28 cellular contexts compared by ENCODE assay signal in genomic region chr19:11248852-11249251, GRCh38. TPM values are rescaled to one million over a fixed set of nuclear protein-coding genes. Genes with fewer than 3 reads are reported as not detected.
A peak's percentile ranks its signal among the peaks of the same experiment; 100 is the strongest.
DNase-seq lines count a peak whose midpoint lies in the region; ATAC-seq, FAIRE-seq and TF ChIP-seq lines count a peak whose summit lies in the region.
"Had no signal": no experiment of that assay in that cellular context is flagged by ENCODE, and none has a peak within 500 bp of the region (broad histone marks: within the 10 kb centered on the region; RNA-seq: fewer than 3 reads in every experiment).

No MANE protein-coding gene starts in this region.

- H3K9me1 ChIP-seq in K562 (ENCODE audit: control insufficient read depth, insufficient read depth, low read length), result no peaks in the 10 kb centered on the region

- POLR2A ChIA-PET in K562 (lab: Yijun Ruan, JAX), result interaction anchor here (0.5 kb wide), 1 partner anchor 1651 kb away, joined by 3 read pairs; no protein-coding TSS in a partner anchor

- H4K20me1 ChIP-seq in K562 (replicated peaks; ENCODE audit: control insufficient read depth, insufficient read depth, low read length), result no peaks in the 10 kb centered on the region
- H4K20me1 ChIP-seq in osteoblast (ENCODE audit: insufficient read depth, low read length), result no peaks in the 10 kb centered on the region

- CTCF ChIA-PET in K562 (lab: Yijun Ruan, JAX; ENCODE audit: low intra/inter-chr PET ratio), result no interaction called here

- ATAC-seq in heart right ventricle, result no peak
- ATAC-seq in K562, result no peak
- ATAC-seq in GM18868 (IDR thresholded peaks at IDR 0.05; ENCODE audit: unreplicated experiment), result no peak
- ATAC-seq in HG02588 (IDR thresholded peaks at IDR 0.05; ENCODE audit: unreplicated experiment), result no peak
- ATAC-seq: A549 had no signal

- TF ChIP-seq RAD21 in K562 (CRISPR knock-in tag; conservative IDR thresholded peaks at IDR 0.05 in 1 of 2, IDR thresholded peaks at IDR 0.05 in 1 of 2), result no peak

- peaks cover 31 to 77% (median 51%) of the 10 kb centered on the region in 9 donors for H3K4me1 ChIP-seq in heart right ventricle
- peaks cover 0 to 5% of the 10 kb centered on the region in 2 experiments; a peak in 1 of 5 replicates for H3K4me1 ChIP-seq in K562 (replicated peaks in 1 of 2; ENCODE audit: control insufficient read depth in 2 of 2, insufficient read depth in 2 of 2, low read length in 2 of 2)
- H3K4me1 ChIP-seq in osteoblast (ENCODE audit: insufficient read depth, low read length), result peaks cover 4% of the 10 kb centered on the region
- H3K4me1 ChIP-seq: A549; BE2C; BLaER1 treated with 17β-estradiol and CSF1 and Interleukin-3, amounts not matched to agents 10 nM and 100 nM had no signal

- no peak for FAIRE-seq in K562 (lab: Jason Lieb, UNC)
- FAIRE-seq: A549, D721Med, GM12891, GM18507, H1 had no signal

- no peak for TF ChIP-seq EP300 in K562 (IDR thresholded peaks at IDR 0.05; ENCODE audit: low read length)

- TF ChIP-seq POLR2A in K562 (conservative IDR thresholded peaks at IDR 0.05), result no peak

- no peak overlapping the region for H3K4me3 ChIP-seq in heart right ventricle
- no peak overlapping the region for H3K4me3 ChIP-seq in K562
- no peak overlapping the region for H3K4me3 ChIP-seq in osteoblast (ENCODE audit: insufficient read depth, low read length)
- H3K4me3 ChIP-seq: A549; BLaER1 treated with 17β-estradiol and CSF1 and Interleukin-3, amounts not matched to agents 10 nM and 100 nM; GM23248 had no signal

- WGBS in heart right ventricle, 2 donors, result 95 to 97% methylated on average over 2 of the region's 2 CpGs
- 79% methylated on average over 2 of the region's 2 CpGs for WGBS in K562 (ENCODE audit: insufficient coverage, low coverage, missing lambda C conversion rate)

- H2AFZ ChIP-seq in K562 (ENCODE audit: low read depth, low read length) (no peak overlapping the region), osteoblast (ENCODE audit: low read length) (no peak overlapping the region)
- H2AFZ ChIP-seq: GM23248 had no signal

- H3K9ac ChIP-seq in K562 (ENCODE audit: insufficient read depth in 1 of 2, low read depth in 2 of 2, low read length in 2 of 2), result no peak overlapping the region
- H3K9ac ChIP-seq: BLaER1 treated with 17β-estradiol and CSF1 and Interleukin-3, amounts not matched to agents 10 nM and 100 nM; GM23248 had no signal

- H3K79me2 ChIP-seq in K562 (ENCODE audit: control insufficient read depth, insufficient read depth, low read length), result no peaks in the 10 kb centered on the region
- H3K79me2 ChIP-seq in osteoblast (ENCODE audit: insufficient read depth, low read length), result no peaks in the 10 kb centered on the region

- H3K27me3 ChIP-seq in heart right ventricle (no peaks in the 10 kb centered on the region), K562 (ENCODE audit: control insufficient read depth in 2 of 2, insufficient read depth in 2 of 2, low read length in 2 of 2) (no peaks in the 10 kb centered on the region), osteoblast (ENCODE audit: insufficient read depth, low read length) (no peaks in the 10 kb centered on the region)
- H3K27me3 ChIP-seq: BE2C had no signal

- in situ Hi-C loops in K562 (cut with MboI), result no loop called here

- DNase-seq in heart right ventricle (no peak), cardiac septum (ENCODE audit: low spot score) (no peak), K562 (ENCODE audit: extremely low read depth in 1 of 4, low spot score in 3 of 4) (no peak), osteoblast (ENCODE audit: insufficient read length, low spot score, missing footprints) (peak; percentile 32), UCSD-AML1 (lab: John Stamatoyannopoulos, UW; ENCODE audit: unreplicated experiment) (no peak)
- DNase-seq: 8988T; ACHN; AML-193; BE2C; CD4-positive, alpha-beta T cell; CD8-positive, alpha-beta memory T cell; DMS 273 treated with DMSO at 0.1 percent for 48 hours; DMS79; EL; GDM1; GM23248; H7; HCEC 1CT; HFFc6 had no signal

- no peak overlapping the region for H3K4me2 ChIP-seq in K562 (ENCODE audit: insufficient read depth, low read length)
- no peak overlapping the region for H3K4me2 ChIP-seq in osteoblast (ENCODE audit: insufficient read depth, low read length)
- H3K4me2 ChIP-seq: A549; BLaER1 treated with 17β-estradiol and CSF1 and Interleukin-3, amounts not matched to agents 10 nM and 100 nM had no signal

- no peaks in the 10 kb centered on the region for H3K9me3 ChIP-seq in heart right ventricle
- no peaks in the 10 kb centered on the region for H3K9me3 ChIP-seq in K562 (replicated peaks; ENCODE audit: control insufficient read depth, insufficient read depth, low read depth, low read length)
- H3K9me3 ChIP-seq in osteoblast (ENCODE audit: low read depth, low read length), result no peaks in the 10 kb centered on the region
- H3K9me3 ChIP-seq: A549; BE2C; BLaER1 treated with 17β-estradiol and CSF1 and Interleukin-3, amounts not matched to agents 10 nM and 100 nM had no signal

- H3K36me3 ChIP-seq in heart right ventricle (peaks cover 0 to 86% (median 23%) of the 10 kb centered on the region in 9 donors), K562 (ENCODE audit: control insufficient read depth, insufficient read depth, low read length) (peaks cover 23% of the 10 kb centered on the region; the same call in 2 of the 3 replicates), osteoblast (ENCODE audit: insufficient read depth, low read length) (no peaks in the 10 kb centered on the region)
- H3K36me3 ChIP-seq: BE2C; BLaER1 treated with 17β-estradiol and CSF1 and Interleukin-3, amounts not matched to agents 10 nM and 100 nM had no signal

- TF ChIP-seq CTCF in heart right ventricle (IDR thresholded peaks at IDR 0.05), result no peak
- TF ChIP-seq CTCF in K562 (IDR thresholded peaks at IDR 0.05 in 2 of 3, conservative IDR thresholded peaks at IDR 0.05 in 1 of 3; ENCODE audit: insufficient read depth in 2 of 3, low read depth in 1 of 3, low read length in 3 of 3), result no peak
- no peak for TF ChIP-seq CTCF in osteoblast (IDR thresholded peaks at IDR 0.05; ENCODE audit: extremely low read depth, low read depth, low read length)

- intact Hi-C loops in heart right ventricle (cut with DNase I), result no loop called here
- intact Hi-C loops in cardiac septum (cut with DNase I), result no loop called here
- intact Hi-C loops in K562 (cut with micrococcal nuclease), result no loop called here

- H3K27ac ChIP-seq in heart right ventricle (peak overlapping the region in 9 of 10 donors; percentile 74 to 94 (median 82)), K562 (ENCODE audit: extremely low read depth, low read depth, low read length) (no peak overlapping the region), osteoblast (ENCODE audit: low read depth, low read length) (no peak overlapping the region)
- H3K27ac ChIP-seq: A549; BLaER1 treated with 17β-estradiol and CSF1 and Interleukin-3, amounts not matched to agents 10 nM and 100 nM; GM23248 had no signal

- BruUV-seq in K562 (replicated peaks; lab: Mats Ljungman, UMichigan), result no TSS peak

RNA-seq across cellular contexts. Expression of gene ANGPTL8, which starts 9.4 kb away (rescaled TPM):
- total RNA-seq in heart right ventricle, result 1 to 10 TPM in 2 of 10 donors, under 1 TPM in 2, not detected in 6; 0.34 to 1.8 (median 0.99) TPM
- 10 to 100 TPM in 1 of 2 donors, 1 to 10 TPM in 1; 3.9 to 13.0 TPM for polyA plus RNA-seq in heart right ventricle
- total RNA-seq in cardiac septum, result not detected
- not detected in 2 replicates for total RNA-seq in K562 (2011; cell fraction: chromatin; rRNA removed; ENCODE audit: low replicate concordance)
- total RNA-seq in K562 (2011; cell fraction: nucleolus; rRNA removed), result not detected in 2 replicates
- total RNA-seq in K562 (2011; cell fraction: nucleoplasm; rRNA removed), result not detected in 2 replicates
- not detected in 2 replicates for total RNA-seq in K562 (2014; rRNA removed)
- not detected in 2 replicates for total RNA-seq in K562 (2014; rRNA removed; fragmentation: Illumina TruSeq; extraction: Trizol)
- total RNA-seq in K562 (2015; rRNA removed; fragmentation: Illumina TruSeq; extraction: Trizol), result not detected in 2 replicates
- not detected in 2 replicates for total RNA-seq in K562 (2021)
- polyA plus RNA-seq in K562 (2011; rRNA removed), result not detected in 2 replicates
- not detected in 2 replicates for polyA plus RNA-seq in K562 (2011; cell fraction: cytosol; rRNA removed)
- not detected in 2 replicates for polyA plus RNA-seq in K562 (2011; cell fraction: nucleus; rRNA removed)
- polyA plus RNA-seq in K562 (2012), result not detected in 2 replicates
- polyA plus RNA-seq in K562 (2014; fragmentation: Illumina TruSeq; extraction: Trizol), result not detected in 2 replicates
- not detected for polyA plus RNA-seq in K562 (2014; fragmentation: Nextera tagmentation; extraction: Ambion mirVana)
- not detected in 2 replicates for polyA plus RNA-seq in K562 (2014; rRNA removed)
- polyA minus RNA-seq in K562 (2011; rRNA and poly(A)+ RNA removed), result not detected in 2 replicates
- polyA minus RNA-seq in K562 (2011; cell fraction: cytosol; rRNA and poly(A)+ RNA removed), result not detected in 2 replicates
- not detected in 2 replicates for polyA minus RNA-seq in K562 (2011; cell fraction: nucleus; rRNA and poly(A)+ RNA removed)
- total RNA-seq in osteoblast, result not detected in 2 replicates
- total RNA-seq: CD4-positive, alpha-beta T cell; CD8-positive, alpha-beta memory T cell; H1; H7; HFFc6 had no signal
- polyA plus RNA-seq: CD14-positive monocyte; CD8-positive, alpha-beta memory T cell; GM23248; H1 had no signal

RNA-seq across cellular contexts. Expression of gene DOCK6, which starts 13.5 kb away (rescaled TPM):
- total RNA-seq in heart right ventricle (10 to 100 TPM; 27.6 to 57.2 (median 40.2) TPM), cardiac septum (50.5 TPM), K562 (2014; rRNA removed) (3.8 and 5.7 TPM in 2 replicates), K562 (2014; rRNA removed; fragmentation: Illumina TruSeq; extraction: Trizol) (2.0 and 2.4 TPM in 2 replicates), K562 (2015; rRNA removed; fragmentation: Illumina TruSeq; extraction: Trizol) (1.9 and 2.3 TPM in 2 replicates), K562 (2021) (19.3 and 20.2 TPM in 2 replicates), osteoblast (12.7 and 183 TPM in 2 replicates)
- polyA plus RNA-seq in heart right ventricle (10 to 100 TPM; 29.0 to 73.3 TPM), K562 (2011; rRNA removed) (7.0 and 14.5 TPM in 2 replicates), K562 (2014; fragmentation: Illumina TruSeq; extraction: Trizol) (4.4 and 7.3 TPM in 2 replicates), K562 (2014; fragmentation: Nextera tagmentation; extraction: Ambion mirVana) (under 1 TPM; 0.35 to 0.46 TPM), K562 (2014; rRNA removed) (10.0 and 11.8 TPM in 2 replicates)
- 79.9 and 184 TPM in 2 replicates for total RNA-seq in K562 (2011; cell fraction: chromatin; rRNA removed; ENCODE audit: low replicate concordance)
- total RNA-seq in K562 (2011; cell fraction: nucleolus; rRNA removed), result 88.2 and 89.2 TPM in 2 replicates
- total RNA-seq in K562 (2011; cell fraction: nucleoplasm; rRNA removed), result 65.6 and 76.9 TPM in 2 replicates
- polyA plus RNA-seq in K562 (2011; cell fraction: cytosol; rRNA removed), result 8.0 and 14.5 TPM in 2 replicates
- 78.6 and 79.9 TPM in 2 replicates for polyA plus RNA-seq in K562 (2011; cell fraction: nucleus; rRNA removed)
- polyA plus RNA-seq in K562 (2012), result 7.9 and 22.7 TPM in 2 replicates
- 5.3 and 5.8 TPM in 2 replicates for polyA minus RNA-seq in K562 (2011; rRNA and poly(A)+ RNA removed)
- 8.8 and 17.8 TPM in 2 replicates for polyA minus RNA-seq in K562 (2011; cell fraction: cytosol; rRNA and poly(A)+ RNA removed)
- polyA minus RNA-seq in K562 (2011; cell fraction: nucleus; rRNA and poly(A)+ RNA removed), result 15.8 and 20.2 TPM in 2 replicates

RNA-seq across cellular contexts. Expression of gene TSPAN16, which starts 47.1 kb away (rescaled TPM):
- total RNA-seq in heart right ventricle (not detected), cardiac septum (not detected), K562 (2014; rRNA removed) (not detected in 2 replicates), K562 (2014; rRNA removed; fragmentation: Illumina TruSeq; extraction: Trizol) (not detected in 2 replicates), K562 (2015; rRNA removed; fragmentation: Illumina TruSeq; extraction: Trizol) (not detected in 2 replicates), K562 (2021) (not detected in 2 replicates), osteoblast (not detected in 2 replicates)
- polyA plus RNA-seq in heart right ventricle (not detected), K562 (2011; rRNA removed) (not detected in 2 replicates), K562 (2014; fragmentation: Illumina TruSeq; extraction: Trizol) (not detected in 2 replicates), K562 (2014; fragmentation: Nextera tagmentation; extraction: Ambion mirVana) (not detected), K562 (2014; rRNA removed) (not detected in 2 replicates)
- total RNA-seq in K562 (2011; cell fraction: chromatin; rRNA removed; ENCODE audit: low replicate concordance), result not detected in 2 replicates
- not detected in 2 replicates for total RNA-seq in K562 (2011; cell fraction: nucleolus; rRNA removed)
- total RNA-seq in K562 (2011; cell fraction: nucleoplasm; rRNA removed), result not detected in 2 replicates
- not detected in 2 replicates for polyA plus RNA-seq in K562 (2011; cell fraction: cytosol; rRNA removed)
- not detected in 2 replicates for polyA plus RNA-seq in K562 (2011; cell fraction: nucleus; rRNA removed)
- not detected in 2 replicates for polyA plus RNA-seq in K562 (2012)
- polyA minus RNA-seq in K562 (2011; rRNA and poly(A)+ RNA removed), result not detected in 2 replicates
- polyA minus RNA-seq in K562 (2011; cell fraction: cytosol; rRNA and poly(A)+ RNA removed), result not detected in 2 replicates
- polyA minus RNA-seq in K562 (2011; cell fraction: nucleus; rRNA and poly(A)+ RNA removed), result not detected in 2 replicates
- total RNA-seq: CD4-positive, alpha-beta T cell; CD8-positive, alpha-beta memory T cell; GM23248; H1; H7; HFFc6 had no signal
- polyA plus RNA-seq: A549; CD8-positive, alpha-beta memory T cell; GM23248; H1 had no signal

RNA-seq across cellular contexts. Expression of gene KANK2, which starts 51.5 kb away (rescaled TPM):
- total RNA-seq in heart right ventricle, result 100 to 1,000 TPM; 243 to 355 (median 307) TPM
- 100 to 1,000 TPM; 165 to 226 TPM for polyA plus RNA-seq in heart right ventricle
- total RNA-seq in cardiac septum, result 499 TPM
- total RNA-seq in K562 (2011; cell fraction: chromatin; rRNA removed; ENCODE audit: low replicate concordance), result 29.2 and 60.7 TPM in 2 replicates
- total RNA-seq in K562 (2011; cell fraction: nucleolus; rRNA removed), result 29.0 and 31.2 TPM in 2 replicates
- 30.1 and 39.5 TPM in 2 replicates for total RNA-seq in K562 (2011; cell fraction: nucleoplasm; rRNA removed)
- 32.2 and 41.2 TPM in 2 replicates for total RNA-seq in K562 (2014; rRNA removed)
- total RNA-seq in K562 (2014; rRNA removed; fragmentation: Illumina TruSeq; extraction: Trizol), result 12.7 and 13.9 TPM in 2 replicates
- 19.8 and 21.3 TPM in 2 replicates for total RNA-seq in K562 (2015; rRNA removed; fragmentation: Illumina TruSeq; extraction: Trizol)
- 36.0 and 37.5 TPM in 2 replicates for total RNA-seq in K562 (2021)
- 10.8 and 13.5 TPM in 2 replicates for polyA plus RNA-seq in K562 (2011; rRNA removed)
- 9.4 and 26.1 TPM in 2 replicates for polyA plus RNA-seq in K562 (2011; cell fraction: cytosol; rRNA removed)
- polyA plus RNA-seq in K562 (2011; cell fraction: nucleus; rRNA removed), result 15.1 and 27.0 TPM in 2 replicates
- 30.1 and 49.8 TPM in 2 replicates for polyA plus RNA-seq in K562 (2012)
- polyA plus RNA-seq in K562 (2014; fragmentation: Illumina TruSeq; extraction: Trizol), result 47.7 and 47.8 TPM in 2 replicates
- polyA plus RNA-seq in K562 (2014; fragmentation: Nextera tagmentation; extraction: Ambion mirVana), result 1 to 10 TPM; 4.4 to 5.6 TPM
- 17.4 and 24.6 TPM in 2 replicates for polyA plus RNA-seq in K562 (2014; rRNA removed)
- polyA minus RNA-seq in K562 (2011; rRNA and poly(A)+ RNA removed), result 7.2 and 12.8 TPM in 2 replicates
- polyA minus RNA-seq in K562 (2011; cell fraction: cytosol; rRNA and poly(A)+ RNA removed), result 18.5 and 26.0 TPM in 2 replicates
- polyA minus RNA-seq in K562 (2011; cell fraction: nucleus; rRNA and poly(A)+ RNA removed), result 6.7 and 6.9 TPM in 2 replicates
- total RNA-seq in osteoblast, result 253 and 295 TPM in 2 replicates
- total RNA-seq: CD4-positive, alpha-beta T cell had no signal

Comparison
In these comparisons a context has a peak if more than half of its experiments do, and no peak if none do; other contexts are left out.
1. H3K27ac ChIP-seq: peak in heart right ventricle (9 of 10); none in K562 (single experiment) and osteoblast (single experiment).